In genomic region chr5:142769793-142770649, GRCh38 we compare ENCODE assay signal across 1 cellular context.
TF ChIP-seq lines count a peak whose summit lies in the region.

A gene with protein sequence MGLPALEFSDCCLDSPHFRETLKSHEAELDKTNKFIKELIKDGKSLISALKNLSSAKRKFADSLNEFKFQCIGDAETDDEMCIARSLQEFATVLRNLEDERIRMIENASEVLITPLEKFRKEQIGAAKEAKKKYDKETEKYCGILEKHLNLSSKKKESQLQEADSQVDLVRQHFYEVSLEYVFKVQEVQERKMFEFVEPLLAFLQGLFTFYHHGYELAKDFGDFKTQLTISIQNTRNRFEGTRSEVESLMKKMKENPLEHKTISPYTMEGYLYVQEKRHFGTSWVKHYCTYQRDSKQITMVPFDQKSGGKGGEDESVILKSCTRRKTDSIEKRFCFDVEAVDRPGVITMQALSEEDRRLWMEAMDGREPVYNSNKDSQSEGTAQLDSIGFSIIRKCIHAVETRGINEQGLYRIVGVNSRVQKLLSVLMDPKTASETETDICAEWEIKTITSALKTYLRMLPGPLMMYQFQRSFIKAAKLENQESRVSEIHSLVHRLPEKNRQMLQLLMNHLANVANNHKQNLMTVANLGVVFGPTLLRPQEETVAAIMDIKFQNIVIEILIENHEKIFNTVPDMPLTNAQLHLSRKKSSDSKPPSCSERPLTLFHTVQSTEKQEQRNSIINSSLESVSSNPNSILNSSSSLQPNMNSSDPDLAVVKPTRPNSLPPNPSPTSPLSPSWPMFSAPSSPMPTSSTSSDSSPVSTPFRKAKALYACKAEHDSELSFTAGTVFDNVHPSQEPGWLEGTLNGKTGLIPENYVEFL (plus strand): TSS chr5:142770377. CDS start chr5:142770762, 385 bp downstream.

TF ChIP-seq in HepG2, 621 proteins besides CTCF, POLR2A, EP300 and RAD21 (continued from another document):
- no peak for TF ChIP-seq ZNF704 (CRISPR knock-in tag; IDR thresholded peaks at IDR 0.05; ENCODE audit: borderline replicate concordance)
- no peak for TF ChIP-seq HOXA9 (CRISPR knock-in tag; IDR thresholded peaks at IDR 0.05; ENCODE audit: borderline replicate concordance)
- no peak for TF ChIP-seq ZNF547 (CRISPR knock-in tag; IDR thresholded peaks at IDR 0.05)
- no peak for TF ChIP-seq LRRFIP1 (CRISPR knock-in tag; conservative IDR thresholded peaks at IDR 0.05)
- no peak for TF ChIP-seq MAZ (IDR thresholded peaks at IDR 0.05; ENCODE audit: borderline replicate concordance, low read depth, low read length)
- TF ChIP-seq MAZ (CRISPR knock-in tag; IDR thresholded peaks at IDR 0.05; ENCODE audit: low read depth) = peak; percentile 70; the same call in 1 of the 2 replicates
- peak; percentile 39; the same call in 1 of the 2 replicates for TF ChIP-seq THAP11 (CRISPR knock-in tag; IDR thresholded peaks at IDR 0.05)
- no peak for TF ChIP-seq ZNF747 (CRISPR knock-in tag; IDR thresholded peaks at IDR 0.05; ENCODE audit: borderline replicate concordance)
- TF ChIP-seq ZC3H13 (CRISPR knock-in tag; IDR thresholded peaks at IDR 0.05) = no peak
- no peak for TF ChIP-seq HNRNPUL1 (IDR thresholded peaks at IDR 0.05; ENCODE audit: low read depth, low read length)
- TF ChIP-seq ZNF672 (CRISPR knock-in tag; IDR thresholded peaks at IDR 0.05) = no peak
- TF ChIP-seq, protein P1, sequence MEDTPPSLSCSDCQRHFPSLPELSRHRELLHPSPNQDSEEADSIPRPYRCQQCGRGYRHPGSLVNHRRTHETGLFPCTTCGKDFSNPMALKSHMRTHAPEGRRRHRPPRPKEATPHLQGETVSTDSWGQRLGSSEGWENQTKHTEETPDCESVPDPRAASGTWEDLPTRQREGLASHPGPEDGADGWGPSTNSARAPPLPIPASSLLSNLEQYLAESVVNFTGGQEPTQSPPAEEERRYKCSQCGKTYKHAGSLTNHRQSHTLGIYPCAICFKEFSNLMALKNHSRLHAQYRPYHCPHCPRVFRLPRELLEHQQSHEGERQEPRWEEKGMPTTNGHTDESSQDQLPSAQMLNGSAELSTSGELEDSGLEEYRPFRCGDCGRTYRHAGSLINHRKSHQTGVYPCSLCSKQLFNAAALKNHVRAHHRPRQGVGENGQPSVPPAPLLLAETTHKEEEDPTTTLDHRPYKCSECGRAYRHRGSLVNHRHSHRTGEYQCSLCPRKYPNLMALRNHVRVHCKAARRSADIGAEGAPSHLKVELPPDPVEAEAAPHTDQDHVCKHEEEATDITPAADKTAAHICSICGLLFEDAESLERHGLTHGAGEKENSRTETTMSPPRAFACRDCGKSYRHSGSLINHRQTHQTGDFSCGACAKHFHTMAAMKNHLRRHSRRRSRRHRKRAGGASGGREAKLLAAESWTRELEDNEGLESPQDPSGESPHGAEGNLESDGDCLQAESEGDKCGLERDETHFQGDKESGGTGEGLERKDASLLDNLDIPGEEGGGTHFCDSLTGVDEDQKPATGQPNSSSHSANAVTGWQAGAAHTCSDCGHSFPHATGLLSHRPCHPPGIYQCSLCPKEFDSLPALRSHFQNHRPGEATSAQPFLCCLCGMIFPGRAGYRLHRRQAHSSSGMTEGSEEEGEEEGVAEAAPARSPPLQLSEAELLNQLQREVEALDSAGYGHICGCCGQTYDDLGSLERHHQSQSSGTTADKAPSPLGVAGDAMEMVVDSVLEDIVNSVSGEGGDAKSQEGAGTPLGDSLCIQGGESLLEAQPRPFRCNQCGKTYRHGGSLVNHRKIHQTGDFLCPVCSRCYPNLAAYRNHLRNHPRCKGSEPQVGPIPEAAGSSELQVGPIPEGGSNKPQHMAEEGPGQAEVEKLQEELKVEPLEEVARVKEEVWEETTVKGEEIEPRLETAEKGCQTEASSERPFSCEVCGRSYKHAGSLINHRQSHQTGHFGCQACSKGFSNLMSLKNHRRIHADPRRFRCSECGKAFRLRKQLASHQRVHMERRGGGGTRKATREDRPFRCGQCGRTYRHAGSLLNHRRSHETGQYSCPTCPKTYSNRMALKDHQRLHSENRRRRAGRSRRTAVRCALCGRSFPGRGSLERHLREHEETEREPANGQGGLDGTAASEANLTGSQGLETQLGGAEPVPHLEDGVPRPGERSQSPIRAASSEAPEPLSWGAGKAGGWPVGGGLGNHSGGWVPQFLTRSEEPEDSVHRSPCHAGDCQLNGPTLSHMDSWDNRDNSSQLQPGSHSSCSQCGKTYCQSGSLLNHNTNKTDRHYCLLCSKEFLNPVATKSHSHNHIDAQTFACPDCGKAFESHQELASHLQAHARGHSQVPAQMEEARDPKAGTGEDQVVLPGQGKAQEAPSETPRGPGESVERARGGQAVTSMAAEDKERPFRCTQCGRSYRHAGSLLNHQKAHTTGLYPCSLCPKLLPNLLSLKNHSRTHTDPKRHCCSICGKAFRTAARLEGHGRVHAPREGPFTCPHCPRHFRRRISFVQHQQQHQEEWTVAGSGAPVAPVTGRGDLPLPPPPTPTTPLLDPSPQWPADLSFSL (CRISPR knock-in tag; IDR thresholded peaks at IDR 0.05) = no peak
- TF ChIP-seq ZNF564 (CRISPR knock-in tag; IDR thresholded peaks at IDR 0.05) = 0 out of 2 replicates have a peak, but pooled peaks have one; percentile 55
- TF ChIP-seq ZNF576 (CRISPR knock-in tag; IDR thresholded peaks at IDR 0.05) = no peak
- no peak for TF ChIP-seq ZNF143 (CRISPR knock-in tag; IDR thresholded peaks at IDR 0.05)
- no peak for TF ChIP-seq ZSCAN22 (CRISPR knock-in tag; IDR thresholded peaks at IDR 0.05)
- TF ChIP-seq ZNF484 (CRISPR knock-in tag; IDR thresholded peaks at IDR 0.05; ENCODE audit: borderline replicate concordance, low read depth) = no peak
- TF ChIP-seq ZNF180 (CRISPR knock-in tag; IDR thresholded peaks at IDR 0.05; ENCODE audit: borderline replicate concordance, low read depth) = no peak
- peak; percentile 85 for TF ChIP-seq NFYC (CRISPR knock-in tag; IDR thresholded peaks at IDR 0.05)
- TF ChIP-seq BCL6 (CRISPR knock-in tag; IDR thresholded peaks at IDR 0.05) = no peak
- TF ChIP-seq ZSCAN21 (CRISPR knock-in tag; IDR thresholded peaks at IDR 0.05; ENCODE audit: borderline replicate concordance) = no peak
- no peak for TF ChIP-seq MLXIP (CRISPR knock-in tag; IDR thresholded peaks at IDR 0.05; ENCODE audit: borderline replicate concordance)
- TF ChIP-seq, protein P2, sequence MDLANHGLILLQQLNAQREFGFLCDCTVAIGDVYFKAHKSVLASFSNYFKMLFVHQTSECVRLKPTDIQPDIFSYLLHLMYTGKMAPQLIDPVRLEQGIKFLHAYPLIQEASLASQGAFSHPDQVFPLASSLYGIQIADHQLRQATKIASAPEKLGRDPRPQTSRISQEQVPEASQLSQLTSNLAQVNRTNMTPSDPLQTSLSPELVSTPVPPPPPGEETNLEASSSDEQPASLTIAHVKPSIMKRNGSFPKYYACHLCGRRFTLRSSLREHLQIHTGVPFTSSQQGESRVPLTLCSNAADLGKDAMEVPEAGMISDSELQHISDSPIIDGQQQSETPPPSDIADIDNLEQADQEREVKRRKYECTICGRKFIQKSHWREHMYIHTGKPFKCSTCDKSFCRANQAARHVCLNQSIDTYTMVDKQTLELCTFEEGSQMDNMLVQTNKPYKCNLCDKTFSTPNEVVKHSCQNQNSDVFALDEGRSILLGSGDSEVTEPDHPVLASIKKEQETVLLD (CRISPR knock-in tag; IDR thresholded peaks at IDR 0.05; ENCODE audit: low read depth) = no peak; the same call in 1 of the 2 replicates
